In the genomic region with DNA sequence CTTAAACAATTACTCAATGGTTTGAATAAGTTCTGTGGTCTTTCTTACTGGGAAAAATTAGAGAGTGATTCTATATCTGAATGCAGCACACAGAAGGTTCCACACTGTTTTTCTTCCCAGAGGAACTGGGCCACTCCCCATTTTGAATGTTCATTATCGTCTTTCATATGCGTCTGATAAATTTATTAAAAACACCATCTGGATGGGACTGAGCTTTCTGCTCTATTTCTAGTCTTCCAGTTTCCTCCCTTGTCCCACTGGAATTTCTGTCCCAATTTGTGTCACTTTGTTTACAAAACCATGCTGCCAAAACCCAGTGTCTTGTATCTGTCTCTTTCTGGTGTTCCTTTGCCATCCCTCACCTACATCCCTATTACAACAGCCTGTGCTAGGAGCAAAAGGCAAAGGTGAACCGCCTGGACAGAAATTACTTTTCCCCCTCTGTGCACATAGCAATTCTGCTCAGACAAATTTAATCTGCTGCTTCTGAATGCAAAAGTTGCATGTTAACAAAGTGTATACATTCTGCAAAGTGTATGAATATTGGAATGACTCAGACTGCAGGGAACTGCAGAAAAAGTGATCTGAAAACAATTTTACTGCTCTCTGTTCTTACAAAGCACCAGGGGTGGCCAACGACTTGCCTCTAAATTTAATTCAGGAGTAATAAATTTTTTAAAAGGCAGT, we compare ENCODE assay signal across 19 cellular contexts.
DNase-seq lines count a peak whose midpoint lies in the region; ATAC-seq, FAIRE-seq and TF ChIP-seq lines count a peak whose summit lies in the region.
"Had no signal": no experiment of that assay in that cellular context is flagged by ENCODE, and none has a peak within 500 bp of the region (broad histone marks: within the 10 kb centered on the region; RNA-seq: fewer than 3 reads in every experiment).

No MANE protein-coding gene starts in this region.

- CTCF ChIA-PET in HepG2 (lab: Yijun Ruan, JAX; ENCODE audit: low intra/inter-chr PET ratio, low total read pairs) = no interaction called here

- no peak for DNase-seq in HepG2 (ENCODE audit: low spot score)
- no peak for DNase-seq in stimulated activated naive B cell treated with anti-CD40 and anti-IgM and Interleukin-4, amounts not matched to agents 10 μg/mL and 1 μg/mL and 100 μg/mL, for 72 hours
- no peak for DNase-seq in cerebellar nuclear complex (lab: John Stamatoyannopoulos, UW)
- DNase-seq in BE2C = no peak
- DNase-seq in NCI-H1930 (lab: John Stamatoyannopoulos, UW) = no peak
- DNase-seq: activated CD8-positive, alpha-beta memory T cell treated with anti-CD3 and anti-CD28 coated beads, Interleukin-2, amount 50 U/mL, for 48 hours; amygdala; DND-41; dorsolateral prefrontal cortex; midbrain; NCI-H774; psoas muscle; stimulated activated CD4-positive, alpha-beta T cell treated with anti-CD3 and anti-CD28 coated beads, Interleukin-1b, Interleukin-23, amount 100 ng/mL, for 48 hours; WERI-Rb-1 had no signal

- FAIRE-seq in HepG2 (lab: Jason Lieb, UNC) = no peak

- H3K4me3 ChIP-seq in liver (ENCODE audit: low read depth in 1 of 3, low read length in 3 of 3) (no peak overlapping the region), HepG2 (replicated peaks in 1 of 3; ENCODE audit: insufficient read depth in 1 of 3, low read depth in 2 of 3, low read length in 3 of 3) (no peak overlapping the region), KMS-11 (IDR thresholded peaks at IDR 0.05; ENCODE audit: insufficient read depth, low read depth, low read length) (no peak overlapping the region), BE2C (ENCODE audit: low read depth, low read length) (no peak overlapping the region)
- H3K4me3 ChIP-seq: dorsolateral prefrontal cortex, psoas muscle, SK-N-MC had no signal

- no peak overlapping the region for H3K27ac ChIP-seq in liver (ENCODE audit: low read depth in 1 of 2, low read length in 2 of 2)
- no peak overlapping the region for H3K27ac ChIP-seq in HepG2 (ENCODE audit: extremely low read length, insufficient read depth, low read length)
- peak overlapping the region; percentile 18 for H3K27ac ChIP-seq in KMS-11
- H3K27ac ChIP-seq: dorsolateral prefrontal cortex, psoas muscle, SK-N-MC, WERI-Rb-1 had no signal

- H3K27me3 Mint-ChIP-seq in stimulated activated naive B cell treated with anti-CD40 and anti-IgM and Interleukin-4, amounts not matched to agents 10 μg/mL and 1 μg/mL and 100 μg/mL, for 72 hours = no peaks in the 10 kb centered on the region

- H3K36me3 Mint-ChIP-seq in stimulated activated naive B cell treated with anti-CD40 and anti-IgM and Interleukin-4, amounts not matched to agents 10 μg/mL and 1 μg/mL and 100 μg/mL, for 72 hours = peaks cover 3 to 11% of the 10 kb centered on the region in 2 donors
- H3K36me3 Mint-ChIP-seq: stimulated activated effector memory CD8-positive, alpha-beta T cell treated with anti-CD3 and anti-CD28 coated beads, Interleukin-12 subunit alpha, Interleukin-12 subunit beta, amount 100 ng/mL, for 72 hours had no signal

- in situ Hi-C loops in HepG2 (cut with HindIII; ENCODE audit: extremely low pct_ligation_motif_present, low pct_unique_long_range_greater_than_20kb) = no loop called here

- no TSS peak for BruUV-seq in HepG2 (replicated peaks; lab: Mats Ljungman, UMichigan)

- peak overlapping the region; percentile 75 for H3K27ac Mint-ChIP-seq in stimulated activated naive B cell treated with anti-CD40 and anti-IgM and Interleukin-4, amounts not matched to agents 10 μg/mL and 1 μg/mL and 100 μg/mL, for 72 hours
- H3K27ac Mint-ChIP-seq: stimulated activated effector memory CD8-positive, alpha-beta T cell treated with anti-CD3 and anti-CD28 coated beads, Interleukin-12 subunit alpha, Interleukin-12 subunit beta, amount 100 ng/mL, for 72 hours had no signal

- H3K27me3 ChIP-seq in liver (ENCODE audit: control insufficient read depth in 4 of 4, insufficient read depth in 4 of 4, low read length in 3 of 4) (no peaks in the 10 kb centered on the region), HepG2 (ENCODE audit: control insufficient read depth in 1 of 2, insufficient read depth in 2 of 2, low read length in 2 of 2) (no peaks in the 10 kb centered on the region), KMS-11 (ENCODE audit: insufficient read depth, low read depth) (no peaks in the 10 kb centered on the region), BE2C (no peaks in the 10 kb centered on the region)
- H3K27me3 ChIP-seq: dorsolateral prefrontal cortex had no signal

- H3K79me2 ChIP-seq in HepG2 (ENCODE audit: insufficient read depth, low read length) = no peaks in the 10 kb centered on the region
- no peaks in the 10 kb centered on the region for H3K79me2 ChIP-seq in KMS-11 (ENCODE audit: insufficient read depth, low read depth)

- peaks cover 3 to 4% of the 10 kb centered on the region in 2 donors for H3K9me3 Mint-ChIP-seq in stimulated activated naive B cell treated with anti-CD40 and anti-IgM and Interleukin-4, amounts not matched to agents 10 μg/mL and 1 μg/mL and 100 μg/mL, for 72 hours

- H4K20me1 ChIP-seq in HepG2 (ENCODE audit: insufficient read depth, low read length) = no peaks in the 10 kb centered on the region
- no peaks in the 10 kb centered on the region for H4K20me1 ChIP-seq in KMS-11 (ENCODE audit: insufficient read depth)

- H3K4me1 ChIP-seq in liver (ENCODE audit: control insufficient read depth in 4 of 4, insufficient read depth in 4 of 4, low read length in 3 of 4) (peaks cover 0 to 7% (median 0%) of the 10 kb centered on the region in 4 donors), HepG2 (ENCODE audit: insufficient read depth, low read length) (no peaks in the 10 kb centered on the region), KMS-11 (ENCODE audit: low read depth, poor library complexity, severe bottlenecking) (peaks cover 62% of the 10 kb centered on the region), BE2C (peaks cover 7% of the 10 kb centered on the region)

- WGBS in liver = 72% methylated on average over 4 of the region's 4 CpGs
- whole genome bisulfite sequencing in HepG2 (ENCODE audit: low lambda C conversion rate) = 54% methylated on average over 4 of the region's 4 CpGs

- no peak overlapping the region for H2AFZ ChIP-seq in HepG2 (ENCODE audit: low read length)
- no peak overlapping the region for H2AFZ ChIP-seq in KMS-11 (ENCODE audit: low read depth)

- TF ChIP-seq CTCF in liver (IDR thresholded peaks at IDR 0.05; ENCODE audit: low read depth, low read length, missing input control) (no peak), HepG2 (CRISPR knock-in tag; IDR thresholded peaks at IDR 0.05) (no peak), KMS-11 (conservative IDR thresholded peaks at IDR 0.05; ENCODE audit: low read depth, low read length) (no peak), BE2C (IDR thresholded peaks at IDR 0.05; ENCODE audit: low read depth, low read length) (no peak)

- peak; percentile 15 to 25 for TF ChIP-seq RAD21 in liver (IDR thresholded peaks at IDR 0.05)
- no peak for TF ChIP-seq RAD21 in HepG2 (CRISPR knock-in tag; IDR thresholded peaks at IDR 0.05)

- TF ChIP-seq POLR2A in HepG2 (IDR thresholded peaks at IDR 0.05; ENCODE audit: insufficient read depth in 1 of 2, low read depth in 2 of 2, low read length in 2 of 2) = no peak

- TF ChIP-seq EP300 in HepG2 (IDR thresholded peaks at IDR 0.05; ENCODE audit: low read depth in 2 of 2, low read length in 2 of 2) (no peak), HepG2 (CRISPR knock-in tag; IDR thresholded peaks at IDR 0.05; ENCODE audit: borderline replicate concordance) (no peak)

- intact Hi-C loops in HepG2 (cut with micrococcal nuclease; ENCODE audit: unreplicated experiment) = no loop called here

- H3K4me3 Mint-ChIP-seq in stimulated activated naive B cell treated with anti-CD40 and anti-IgM and Interleukin-4, amounts not matched to agents 10 μg/mL and 1 μg/mL and 100 μg/mL, for 72 hours = peak overlapping the region; percentile 30 to 50
- H3K4me3 Mint-ChIP-seq: stimulated activated effector memory CD8-positive, alpha-beta T cell treated with anti-CD3 and anti-CD28 coated beads, Interleukin-12 subunit alpha, Interleukin-12 subunit beta, amount 100 ng/mL, for 72 hours had no signal

- H3K4me1 Mint-ChIP-seq in stimulated activated naive B cell treated with anti-CD40 and anti-IgM and Interleukin-4, amounts not matched to agents 10 μg/mL and 1 μg/mL and 100 μg/mL, for 72 hours = peaks cover 20 to 32% of the 10 kb centered on the region in 2 donors

- H3K9ac ChIP-seq in liver (ENCODE audit: low read depth in 1 of 2, low read length in 2 of 2) (no peak overlapping the region), HepG2 (ENCODE audit: insufficient read depth, low read depth, low read length) (no peak overlapping the region), KMS-11 (no peak overlapping the region)

- H3K4me2 ChIP-seq in HepG2 (ENCODE audit: low read depth, low read length) (no peak overlapping the region), KMS-11 (peak overlapping the region; percentile 47)

- ATAC-seq in HepG2 (no peak), GM21737 (IDR thresholded peaks at IDR 0.05; ENCODE audit: unreplicated experiment) (peak; percentile 62)
- peak; percentile 87 for ATAC-seq in stimulated activated naive B cell treated with anti-CD40 and anti-IgM and Interleukin-4, amounts not matched to agents 10 μg/mL and 1 μg/mL and 100 μg/mL, for 72 hours (replicated peaks)
- ATAC-seq: stimulated activated effector memory CD8-positive, alpha-beta T cell treated with anti-CD3 and anti-CD28 coated beads, Interleukin-12 subunit alpha, Interleukin-12 subunit beta, amount 100 ng/mL, for 72 hours had no signal

- H3K36me3 ChIP-seq in liver (ENCODE audit: control insufficient read depth in 4 of 4, insufficient read depth in 3 of 4, low read depth in 1 of 4, low read length in 3 of 4) (no peaks in the 10 kb centered on the region), HepG2 (replicated peaks in 1 of 2; ENCODE audit: control insufficient read depth in 1 of 2, insufficient read depth in 2 of 2, low read length in 2 of 2) (no peaks in the 10 kb centered on the region), KMS-11 (ENCODE audit: insufficient read depth) (no peaks in the 10 kb centered on the region), BE2C (no peaks in the 10 kb centered on the region)
- H3K36me3 ChIP-seq: WERI-Rb-1 had no signal

- POLR2A ChIA-PET in HepG2 (lab: Yijun Ruan, JAX) = no interaction called here

- H3K9me3 ChIP-seq in liver (ENCODE audit: control insufficient read depth in 4 of 4, low read length in 3 of 4) = no peaks in the 10 kb centered on the region
- H3K9me3 ChIP-seq in HepG2 (ENCODE audit: low read length) = no peaks in the 10 kb centered on the region
- no peaks in the 10 kb centered on the region for H3K9me3 ChIP-seq in BE2C
- H3K9me3 ChIP-seq: psoas muscle had no signal

TF ChIP-seq in liver, 16 proteins besides CTCF, POLR2A, EP300 and RAD21 (continues in another document):
- no peak for TF ChIP-seq EGR1 (IDR thresholded peaks at IDR 0.05; ENCODE audit: low read depth in 2 of 2)
- TF ChIP-seq HNF4G (IDR thresholded peaks at IDR 0.05) = peak; percentile 31

TF ChIP-seq in HepG2, 621 proteins besides CTCF, POLR2A, EP300 and RAD21 (continues in another document):
- no peak for TF ChIP-seq ZNF446 (CRISPR knock-in tag; IDR thresholded peaks at IDR 0.05)
- TF ChIP-seq EED (CRISPR knock-in tag; IDR thresholded peaks at IDR 0.05) = no peak
- TF ChIP-seq MAFG (CRISPR knock-in tag; IDR thresholded peaks at IDR 0.05) = no peak
- TF ChIP-seq ZNF746 (CRISPR knock-in tag; IDR thresholded peaks at IDR 0.05) = no peak
- TF ChIP-seq ELF4 (CRISPR knock-in tag; IDR thresholded peaks at IDR 0.05; ENCODE audit: borderline replicate concordance) = no peak
- no peak for TF ChIP-seq SOX6 (IDR thresholded peaks at IDR 0.05)
- no peak for TF ChIP-seq SOX6 (CRISPR knock-in tag; IDR thresholded peaks at IDR 0.05)
